33 cellular contexts compared by ENCODE assay signal in the genomic region with DNA sequence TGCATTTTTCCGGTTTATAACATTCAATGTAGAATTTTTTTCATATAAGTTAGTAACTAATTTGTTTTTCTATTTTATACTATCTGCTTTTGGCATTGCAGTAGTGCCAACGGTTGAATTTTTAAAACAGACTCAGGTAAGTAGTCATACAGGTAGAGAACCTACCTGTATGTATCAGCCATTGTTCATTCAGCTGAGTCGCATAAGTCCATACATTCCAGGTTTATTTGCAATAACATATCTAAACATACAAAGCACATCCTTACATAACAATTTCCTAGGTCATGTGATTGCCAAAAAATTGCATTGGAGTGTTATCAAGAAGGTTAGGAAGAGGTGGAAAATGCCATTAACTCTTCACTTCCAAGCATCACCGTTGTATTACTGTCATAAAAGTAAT.
"Had no signal": no experiment of that assay in that cellular context is flagged by ENCODE, and none has a peak within 500 bp of the region (broad histone marks: within the 10 kb centered on the region; RNA-seq: fewer than 3 reads in every experiment).

No MANE protein-coding gene starts in this region.

- H3K27ac ChIP-seq: brain microvascular endothelial cell, gastroesophageal sphincter, heart right ventricle, hepatocyte, WERI-Rb-1 had no signal

- H3K4me2 ChIP-seq: hepatocyte had no signal

- H3K4me1 Mint-ChIP-seq: activated B cell treated with CpG ODN at 0.5 μM for 24 hours; activated T-helper 17 cell treated with anti-CD3 and anti-CD28 coated beads, Interleukin-2, amount 50 U/mL, for 72 hours; T-helper 17 cell had no signal

- H3K36me3 ChIP-seq: brain microvascular endothelial cell, gastroesophageal sphincter, heart right ventricle, WERI-Rb-1 had no signal

- DNase-seq: activated B cell treated with CpG ODN at 0.5 μM for 24 hours; activated CD4-positive, alpha-beta T cell treated with anti-CD3 and anti-CD28 coated beads for 48 hours; activated CD4-positive, alpha-beta T cell treated with anti-CD3 and anti-CD28 coated beads, Interleukin-2, amount 50 U/mL, for 1 hour; activated CD4-positive, alpha-beta T cell treated with anti-CD3 and anti-CD28 coated beads, Interleukin-2, amount 50 U/mL, for 48 hours; activated CD8-positive, alpha-beta memory T cell treated with anti-CD3 and anti-CD28 coated beads for 24 hours; activated CD8-positive, alpha-beta T cell treated with anti-CD3 and anti-CD28 coated beads for 36 hours; activated effector memory CD4-positive, alpha-beta T cell treated with Interleukin-2 at 50 U/mL for 16 hours; activated gamma-delta T cell treated with Interleukin-2 at 50 U/mL for 16 hours; activated naive CD4-positive, alpha-beta T cell treated with anti-CD3 and anti-CD28 coated beads, Interleukin-2, amount 50 U/mL, for 16 hours; activated naive CD4-positive, alpha-beta T cell treated with Interleukin-2 at 50 U/mL for 16 hours; activated T-cell treated with anti-CD3 and anti-CD28 coated beads, Interleukin-2, amount 50 U/mL, for 4 hours; amniotic stem cell; anterior cingulate cortex; brain microvascular endothelial cell; caudate nucleus; cortex of kidney; dermis blood vessel endothelial cell; effector CD4-positive, alpha-beta T cell; effector memory CD8-positive, alpha-beta T cell; foreskin melanocyte; heart right ventricle; T-helper 17 cell; T1000; WERI-Rb-1 had no signal

- H3K79me2 ChIP-seq: hepatocyte had no signal

- H2AFZ ChIP-seq: hepatocyte had no signal

- H3K27ac Mint-ChIP-seq: activated B cell treated with CpG ODN at 0.5 μM for 24 hours; activated CD8-positive, alpha-beta T cell treated with anti-CD3 and anti-CD28 coated beads for 36 hours; activated naive CD8-positive, alpha-beta T cell; activated T-helper 17 cell treated with anti-CD3 and anti-CD28 coated beads, Interleukin-2, amount 50 U/mL, for 72 hours; effector memory CD8-positive, alpha-beta T cell; T-helper 17 cell; T-helper 2 cell treated with Interferon-gamma antibody and Interleukin-4, amounts not matched to agents 5 μg/mL and 100 μg/mL, for 36 hours had no signal

- H3K4me3 ChIP-seq: gastroesophageal sphincter, heart right ventricle, hepatocyte had no signal

- FAIRE-seq: astrocyte, colon had no signal

- H3K36me3 Mint-ChIP-seq: activated naive CD8-positive, alpha-beta T cell had no signal

- ATAC-seq: activated CD4-positive, CD25-positive, alpha-beta regulatory T cell treated with anti-CD3 and anti-CD28 coated beads, Interleukin-2, amount 50 U/mL, for 24 hours; activated CD8-positive, alpha-beta T cell treated with anti-CD3 and anti-CD28 coated beads for 36 hours; activated T-cell treated with anti-CD3 and anti-CD28 coated beads, Interleukin-2, amount 50 U/mL, for 4 hours; activated T-helper 17 cell treated with anti-CD3 and anti-CD28 coated beads, Interleukin-2, amount 50 U/mL, for 72 hours; effector memory CD8-positive, alpha-beta T cell; esophagus mucosa; gastroesophageal sphincter; heart right ventricle; T-helper 17 cell had no signal

- H3K27me3 ChIP-seq: brain microvascular endothelial cell, gastroesophageal sphincter, heart right ventricle, hepatocyte had no signal

- H3K4me1 ChIP-seq: gastroesophageal sphincter, heart right ventricle had no signal

- H3K9me3 ChIP-seq: gastroesophageal sphincter, heart right ventricle had no signal

- H3K27me3 Mint-ChIP-seq: activated B cell treated with CpG ODN at 0.5 μM for 24 hours; activated CD8-positive, alpha-beta T cell treated with anti-CD3 and anti-CD28 coated beads for 36 hours; activated naive CD8-positive, alpha-beta T cell; activated T-helper 17 cell treated with anti-CD3 and anti-CD28 coated beads, Interleukin-2, amount 50 U/mL, for 72 hours; effector memory CD8-positive, alpha-beta T cell; T-helper 17 cell had no signal

- H3K4me3 Mint-ChIP-seq: activated B cell treated with CpG ODN at 0.5 μM for 24 hours; activated CD8-positive, alpha-beta T cell treated with anti-CD3 and anti-CD28 coated beads for 36 hours; activated naive CD8-positive, alpha-beta T cell; activated T-cell treated with anti-CD3 and anti-CD28 coated beads, Interleukin-2, amount 50 U/mL, for 4 hours; activated T-helper 17 cell treated with anti-CD3 and anti-CD28 coated beads, Interleukin-2, amount 50 U/mL, for 72 hours; effector memory CD8-positive, alpha-beta T cell; T-helper 17 cell; T-helper 2 cell treated with Interferon-gamma antibody and Interleukin-4, amounts not matched to agents 5 μg/mL and 100 μg/mL, for 36 hours had no signal
